ENCODE assay signal across 8 cellular contexts in the genomic region with DNA sequence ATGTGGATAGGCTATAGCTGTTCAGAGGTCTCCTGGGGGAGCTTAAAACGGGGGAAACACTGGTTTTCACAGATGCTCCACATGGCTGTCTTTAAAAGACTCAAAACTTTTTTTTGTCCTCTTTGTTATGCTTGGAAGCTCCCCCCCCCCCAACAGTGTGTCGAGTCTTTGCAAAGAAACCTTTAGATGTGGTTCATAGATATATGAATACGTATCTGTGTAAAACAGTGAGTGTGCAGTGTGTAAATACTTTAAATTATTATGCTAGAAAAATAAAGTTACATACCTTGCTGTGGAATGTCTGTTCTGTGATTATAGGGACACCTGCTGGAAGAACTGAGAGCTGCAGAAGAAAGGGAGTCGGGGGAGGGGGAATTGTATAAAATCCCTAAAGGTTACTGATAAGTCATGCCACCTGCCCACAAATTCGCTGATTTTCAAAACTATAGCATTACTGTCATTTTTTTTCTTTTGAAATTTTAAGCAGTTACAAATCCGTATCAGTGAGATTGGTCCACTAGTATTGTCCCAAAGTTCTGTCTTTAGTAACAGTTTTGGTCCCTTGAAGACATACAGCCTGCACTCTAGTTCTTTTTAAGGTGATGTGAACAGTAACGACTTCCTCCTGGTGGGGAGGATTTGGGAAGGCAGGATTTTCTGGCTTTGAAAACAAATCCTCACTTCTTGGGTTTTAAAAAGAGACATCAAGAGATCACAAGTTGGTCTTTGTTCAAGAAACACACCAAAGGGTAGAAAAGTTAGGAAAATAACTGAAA. TPM values are rescaled to one million over a fixed set of nuclear protein-coding genes. Genes with fewer than 3 reads are reported as not detected.
DNase-seq lines count a peak whose midpoint lies in the region; ATAC-seq and TF ChIP-seq lines count a peak whose summit lies in the region.

No MANE protein-coding gene starts in this region.

- no peak for DNase-seq in AG04449 (ENCODE audit: low read depth, low spot score)
- DNase-seq in GM10266 (ENCODE audit: extremely low spot score): peak; percentile 60
- peak; percentile 78 for DNase-seq in NAMALWA (ENCODE audit: low spot score)
- peak; percentile 51 to 54 for DNase-seq in activated CD4-positive, alpha-beta T cell treated with anti-CD3 and anti-CD28 coated beads, Interleukin-2, amount 50 U/mL, for 4 hours
- DNase-seq in erythroblast (lab: John Stamatoyannopoulos, UW): peak; percentile 16 to 32
- DNase-seq in GOT3 (lab: John Stamatoyannopoulos, UW): no peak

- peaks cover 10% of the 10 kb centered on the region for H3K36me3 ChIP-seq in neural cell (ENCODE audit: insufficient read depth, low read length)

- TF ChIP-seq RAD21 in neural cell (conservative IDR thresholded peaks at IDR 0.05): peak; percentile 71

- no peak overlapping the region for H3K9ac ChIP-seq in neural cell (ENCODE audit: low read length)

- peaks cover 18% of the 10 kb centered on the region for H3K79me2 ChIP-seq in neural cell (replicated peaks; ENCODE audit: insufficient read depth, low read length)

- POLR2A ChIA-PET in AG04449 (lab: Yijun Ruan, JAX): interaction anchor here (0.6 kb wide), 1 partner anchor 161 kb away, joined by 3 read pairs; no protein-coding TSS in a partner anchor

- peak; percentile 80 for ATAC-seq in HG02610 (IDR thresholded peaks at IDR 0.05; ENCODE audit: unreplicated experiment)

- H3K4me3 ChIP-seq in AG04449 (ENCODE audit: low read depth, low read length) (no peak overlapping the region), neural cell (ENCODE audit: low read length) (no peak overlapping the region)

- CTCF ChIA-PET in AG04449 (lab: Yijun Ruan, JAX): interaction anchor here (0.6 to 5.1 kb wide), 20 partner anchors 8 to 1623 kb away, joined by 3 to 40 read pairs (median 4); no protein-coding TSS in a partner anchor

- TF ChIP-seq CTCF in AG04449 (IDR thresholded peaks at IDR 0.05; ENCODE audit: insufficient read depth, low read length, missing control alignments): peak; percentile 65
- TF ChIP-seq CTCF in GM10266 (IDR thresholded peaks at IDR 0.05; ENCODE audit: control insufficient read depth, insufficient read depth, low read depth, missing control alignments): peak; percentile 75
- peak; percentile 75 for TF ChIP-seq CTCF in neural cell (IDR thresholded peaks at IDR 0.05; ENCODE audit: poor library complexity, severe bottlenecking)

- H3K9me3 ChIP-seq in neural cell (ENCODE audit: low read length): no peaks in the 10 kb centered on the region

- no peak overlapping the region for H3K27ac ChIP-seq in neural cell (ENCODE audit: low read length)

- no peaks in the 10 kb centered on the region for H3K27me3 ChIP-seq in neural cell (ENCODE audit: insufficient read depth, low read depth, low read length)

- H3K9me2 ChIP-seq in neural cell (ENCODE audit: insufficient read depth, low read length): no peaks in the 10 kb centered on the region

- no peak overlapping the region for H2AFZ ChIP-seq in neural cell (ENCODE audit: low read depth, low read length)

- no peaks in the 10 kb centered on the region for H3F3A ChIP-seq in neural cell (ENCODE audit: insufficient read depth, low read length, poor library complexity, severe bottlenecking)

- no peak overlapping the region for H3K4me2 ChIP-seq in neural cell (ENCODE audit: low read length)

- TF ChIP-seq EP300 in neural cell (conservative IDR thresholded peaks at IDR 0.05; ENCODE audit: poor library complexity, severe bottlenecking): no peak

- H4K20me1 ChIP-seq in neural cell (ENCODE audit: insufficient read depth): no peaks in the 10 kb centered on the region

- TF ChIP-seq POLR2A in erythroblast (IDR thresholded peaks at IDR 0.05; ENCODE audit: low read length): no peak

TF ChIP-seq in neural cell, 6 proteins besides CTCF, POLR2A, EP300 and RAD21:
- TF ChIP-seq TAF1 (IDR thresholded peaks at IDR 0.05; ENCODE audit: low read depth): no peak
- TF ChIP-seq SMC3 (conservative IDR thresholded peaks at IDR 0.05; ENCODE audit: poor library complexity): peak; percentile 75
- no peak for TF ChIP-seq MXI1 (conservative IDR thresholded peaks at IDR 0.05; ENCODE audit: poor library complexity, severe bottlenecking)

RNA-seq across cellular contexts. Expression of gene RGMB, which starts 22.9 kb away (rescaled TPM):
- 58.4 and 61.7 TPM in 2 replicates for polyA plus RNA-seq in neural cell
- 110 and 121 TPM in 2 replicates for polyA minus RNA-seq in neural cell

Comparison
In these comparisons a context has a peak if more than half of its experiments do, and no peak if none do; other contexts are left out.
1. DNase-seq: peak in GM10266 (single experiment), NAMALWA (single experiment), activated CD4-positive, alpha-beta T cell treated with anti-CD3 and anti-CD28 coated beads, Interleukin-2, amount 50 U/mL, for 4 hours (2 of 2) and erythroblast (2 of 2); none in AG04449 (single experiment) and GOT3 (single experiment).
2. Peak in every context shown above with its lines, with median percentiles within 50 percentile points of each other: CTCF ChIP-seq.